ENCODE assay signal across 24 cellular contexts in genomic region chr20:47719211-47719610, GRCh38.
"Had no signal": no experiment of that assay in that cellular context is flagged by ENCODE, and none has a peak within 500 bp of the region (broad histone marks: within the 10 kb centered on the region; RNA-seq: fewer than 3 reads in every experiment).

No MANE protein-coding gene starts in this region.

- DNase-seq: cerebellar nuclear complex; cortex of kidney; effector memory CD4-positive, alpha-beta T cell; erythroblast; head of caudate nucleus; mesenchymal stem cell; midbrain; naive thymus-derived CD8-positive, alpha-beta T cell; occipital lobe; ovary; posterior cingulate gyrus; right cardiac atrium; spleen; stimulated activated CD4-positive, alpha-beta T cell treated with anti-CD3 and anti-CD28 coated beads, Interleukin-4, amount 100 ng/mL, for 4 hours; stimulated activated naive CD8-positive, alpha-beta T cell treated with anti-CD3 and anti-CD28 coated beads, Interleukin-15, Interleukin-2, amounts not matched to agents 100 U/mL and 50 U/mL, for 24 hours; substantia nigra; testis; tibial artery had no signal

- H3K4me3 ChIP-seq: lung, ovary, psoas muscle, skin epidermis, spleen, testis, tibial artery had no signal

- H3K9me3 Mint-ChIP-seq: naive thymus-derived CD8-positive, alpha-beta T cell; stimulated activated memory B cell treated with anti-CD40 and anti-IgM and Interleukin-4, amounts not matched to agents 10 μg/mL and 1 μg/mL and 100 μg/mL, for 72 hours had no signal

- H3K27me3 Mint-ChIP-seq: type B pancreatic cell had no signal

- H3K27ac Mint-ChIP-seq: stimulated activated memory B cell treated with anti-CD40 and anti-IgM and Interleukin-4, amounts not matched to agents 10 μg/mL and 1 μg/mL and 100 μg/mL, for 72 hours; type B pancreatic cell had no signal

- H3K27me3 ChIP-seq: ovary, testis, tibial artery had no signal

- H3K9me3 ChIP-seq: ovary, psoas muscle, spleen, testis, tibial artery had no signal

- H3K36me3 ChIP-seq: ovary, spleen, tibial artery had no signal

- H3K27ac ChIP-seq: psoas muscle, skin epidermis, spleen, testis, tibial artery had no signal

- H3K36me3 Mint-ChIP-seq: naive thymus-derived CD8-positive, alpha-beta T cell; stimulated activated memory B cell treated with anti-CD40 and anti-IgM and Interleukin-4, amounts not matched to agents 10 μg/mL and 1 μg/mL and 100 μg/mL, for 72 hours had no signal

- H3K4me3 Mint-ChIP-seq: naive thymus-derived CD8-positive, alpha-beta T cell; stimulated activated memory B cell treated with anti-CD40 and anti-IgM and Interleukin-4, amounts not matched to agents 10 μg/mL and 1 μg/mL and 100 μg/mL, for 72 hours; type B pancreatic cell had no signal

- H3K4me1 ChIP-seq: psoas muscle had no signal

- ATAC-seq: left lobe of liver; naive thymus-derived CD8-positive, alpha-beta T cell; psoas muscle; stimulated activated memory B cell treated with anti-CD40 and anti-IgM and Interleukin-4, amounts not matched to agents 10 μg/mL and 1 μg/mL and 100 μg/mL, for 72 hours; stimulated activated naive CD8-positive, alpha-beta T cell treated with anti-CD3 and anti-CD28 coated beads, Interleukin-15, Interleukin-2, amounts not matched to agents 100 U/mL and 50 U/mL, for 24 hours had no signal
